Comparison of ENCODE assay signal across 20 cellular contexts in genomic region chr6:70599187-70599586, GRCh38. TPM values are rescaled to one million over a fixed set of nuclear protein-coding genes. Genes with fewer than 3 reads are reported as not detected.
DNase-seq lines count a peak whose midpoint lies in the region; ATAC-seq and TF ChIP-seq lines count a peak whose summit lies in the region.
"Had no signal": no experiment of that assay in that cellular context is flagged by ENCODE, and none has a peak within 500 bp of the region (broad histone marks: within the 10 kb centered on the region; RNA-seq: fewer than 3 reads in every experiment).

No MANE protein-coding gene starts in this region.

- no peaks in the 10 kb centered on the region for H3K27me3 ChIP-seq in CD8-positive, alpha-beta T cell (ENCODE audit: insufficient read depth, low read length)
- no peaks in the 10 kb centered on the region for H3K27me3 ChIP-seq in effector memory CD4-positive, alpha-beta T cell (replicated peaks; ENCODE audit: control insufficient read depth, insufficient read depth, low read length, poor library complexity, severe bottlenecking)
- no peaks in the 10 kb centered on the region for H3K27me3 ChIP-seq in ascending aorta
- H3K27me3 ChIP-seq: BLaER1 treated with 17β-estradiol and CSF1 and Interleukin-3, amounts not matched to agents 10 nM and 100 nM; cardiac muscle cell; neutrophil; stomach had no signal

- peaks cover 18% of the 10 kb centered on the region for H3K4me1 Mint-ChIP-seq in activated CD4-positive, alpha-beta T cell treated with anti-CD3 and anti-CD28 coated beads, Interleukin-2, amount 10 ng/mL, durations not matched to agents 7 days and 5 days
- H3K4me1 Mint-ChIP-seq in CD8-positive, alpha-beta T cell (ENCODE audit: low read depth), result peaks cover 4% of the 10 kb centered on the region
- H3K4me1 Mint-ChIP-seq in activated CD4-positive, alpha-beta memory T cell treated with anti-CD3 and anti-CD28 coated beads for 36 hours (ENCODE audit: low read depth), result no peaks in the 10 kb centered on the region
- peaks cover 0 to 8% (median 3%) of the 10 kb centered on the region in 4 donors for H3K4me1 Mint-ChIP-seq in naive thymus-derived CD8-positive, alpha-beta T cell

- H3K27ac Mint-ChIP-seq in activated CD4-positive, alpha-beta T cell treated with anti-CD3 and anti-CD28 coated beads, Interleukin-2, amount 10 ng/mL, durations not matched to agents 7 days and 5 days, result peak overlapping the region; percentile 27
- H3K27ac Mint-ChIP-seq in CD8-positive, alpha-beta T cell, result no peak overlapping the region
- H3K27ac Mint-ChIP-seq in activated CD4-positive, alpha-beta memory T cell treated with anti-CD3 and anti-CD28 coated beads for 36 hours, result no peak overlapping the region
- H3K27ac Mint-ChIP-seq in naive thymus-derived CD8-positive, alpha-beta T cell, result peak overlapping the region in 1 of 10 donors; percentile 3
- H3K27ac Mint-ChIP-seq: dendritic cell treated with granulocyte-macrophage colony-stimulating factor and Interleukin-4, amounts not matched to agents 40 ng/mL and 50 ng/mL, for 4 days; type B pancreatic cell had no signal

- DNase-seq in activated CD4-positive, alpha-beta T cell treated with anti-CD3 and anti-CD28 coated beads, Interleukin-2, amount 10 ng/mL, durations not matched to agents 7 days and 5 days, result peak; percentile 67
- DNase-seq in activated CD4-positive, alpha-beta T cell treated with anti-CD3 and anti-CD28 coated beads, Interleukin-2, amount 50 U/mL, for 1 hour, result no peak
- DNase-seq in CD8-positive, alpha-beta T cell, result peak in 2 of 7 experiments; percentile 3 to 12
- peak; percentile 11 for DNase-seq in activated CD4-positive, alpha-beta memory T cell treated with anti-CD3 and anti-CD28 coated beads for 36 hours
- DNase-seq in naive thymus-derived CD8-positive, alpha-beta T cell, result peak in 1 of 10 donors; percentile 9
- no peak for DNase-seq in effector memory CD4-positive, alpha-beta T cell
- DNase-seq in substantia nigra (lab: John Stamatoyannopoulos, UW) (no peak), ascending aorta (ENCODE audit: low spot score in 2 of 2) (no peak)
- DNase-seq: amniotic stem cell, glutamatergic neuron, NCI-H1417 treated with DMSO at 0.1 percent for 48 hours, NCI-H446, stomach had no signal

- H3K9me3 Mint-ChIP-seq in activated CD4-positive, alpha-beta T cell treated with anti-CD3 and anti-CD28 coated beads, Interleukin-2, amount 10 ng/mL, durations not matched to agents 7 days and 5 days, result peaks cover 10% of the 10 kb centered on the region
- no peaks in the 10 kb centered on the region for H3K9me3 Mint-ChIP-seq in CD8-positive, alpha-beta T cell
- H3K9me3 Mint-ChIP-seq in activated CD4-positive, alpha-beta memory T cell treated with anti-CD3 and anti-CD28 coated beads for 36 hours, result peaks cover 2% of the 10 kb centered on the region
- peaks cover 0 to 9% (median 2%) of the 10 kb centered on the region in 9 donors for H3K9me3 Mint-ChIP-seq in naive thymus-derived CD8-positive, alpha-beta T cell

- H3K36me3 Mint-ChIP-seq in activated CD4-positive, alpha-beta T cell treated with anti-CD3 and anti-CD28 coated beads, Interleukin-2, amount 10 ng/mL, durations not matched to agents 7 days and 5 days (ENCODE audit: low read depth), result peaks cover 10% of the 10 kb centered on the region
- H3K36me3 Mint-ChIP-seq in CD8-positive, alpha-beta T cell, result peaks cover 3% of the 10 kb centered on the region
- H3K36me3 Mint-ChIP-seq in activated CD4-positive, alpha-beta memory T cell treated with anti-CD3 and anti-CD28 coated beads for 36 hours, result peaks cover 2% of the 10 kb centered on the region
- H3K36me3 Mint-ChIP-seq in naive thymus-derived CD8-positive, alpha-beta T cell, result peaks cover 0 to 10% (median 6%) of the 10 kb centered on the region in 3 donors
- H3K36me3 Mint-ChIP-seq: type B pancreatic cell had no signal

- ATAC-seq in CD8-positive, alpha-beta T cell, result peak; percentile 46
- ATAC-seq in naive thymus-derived CD8-positive, alpha-beta T cell, result peak; percentile 25 to 57
- ATAC-seq: Right ventricle myocardium inferior had no signal

- H3K9me3 ChIP-seq in CD8-positive, alpha-beta T cell (ENCODE audit: low read length), result no peaks in the 10 kb centered on the region
- no peaks in the 10 kb centered on the region for H3K9me3 ChIP-seq in effector memory CD4-positive, alpha-beta T cell (ENCODE audit: control insufficient read depth, low read length)
- no peaks in the 10 kb centered on the region for H3K9me3 ChIP-seq in ascending aorta
- H3K9me3 ChIP-seq: neutrophil had no signal

- intact Hi-C loops in CD8-positive, alpha-beta T cell (cut with DNase I, micrococcal nuclease), result no loop called here
- intact Hi-C loops in activated CD4-positive, alpha-beta memory T cell treated with anti-CD3 and anti-CD28 coated beads for 36 hours (cut with micrococcal nuclease), result no loop called here
- intact Hi-C loops in ascending aorta (cut with DNase I), result no loop called here

- CTCF ChIA-PET in activated CD4-positive, alpha-beta T cell treated with anti-CD3 and anti-CD28 coated beads, Interleukin-2, amount 10 ng/mL, durations not matched to agents 7 days and 5 days (lab: Charles Lee), result interaction anchor here (1.2 to 2.0 kb wide), 2 partner anchors 10 to 33 kb away, joined by 3 to 4 read pairs; partner anchors contain the start of gene SDHAF4
- CTCF ChIA-PET in CD8-positive, alpha-beta T cell (lab: Charles Lee), result no interaction called here
- CTCF ChIA-PET in activated CD4-positive, alpha-beta memory T cell treated with anti-CD3 and anti-CD28 coated beads for 36 hours (lab: Charles Lee), result no interaction called here

- no peaks in the 10 kb centered on the region for H3K4me1 ChIP-seq in CD8-positive, alpha-beta T cell (ENCODE audit: insufficient read depth, low read length)
- no peaks in the 10 kb centered on the region for H3K4me1 ChIP-seq in effector memory CD4-positive, alpha-beta T cell (ENCODE audit: control insufficient read depth, insufficient read depth, low read length, poor library complexity, severe bottlenecking)
- H3K4me1 ChIP-seq in ascending aorta, result no peaks in the 10 kb centered on the region
- H3K4me1 ChIP-seq: BLaER1 treated with 17β-estradiol and CSF1 and Interleukin-3, amounts not matched to agents 10 nM and 100 nM; stomach had no signal

- no peak overlapping the region for H3K27ac ChIP-seq in CD8-positive, alpha-beta T cell (ENCODE audit: low read depth, low read length)
- no peak overlapping the region for H3K27ac ChIP-seq in effector memory CD4-positive, alpha-beta T cell (ENCODE audit: insufficient read depth, low read length, poor library complexity, severe bottlenecking)
- H3K27ac ChIP-seq in substantia nigra (ENCODE audit: low read depth, low read length, poor library complexity, severe bottlenecking), result no peak overlapping the region
- no peak overlapping the region for H3K27ac ChIP-seq in ascending aorta
- H3K27ac ChIP-seq: BLaER1 treated with 17β-estradiol and CSF1 and Interleukin-3, amounts not matched to agents 10 nM and 100 nM; cardiac muscle cell; HL-60; neutrophil; stomach had no signal

- no peak for TF ChIP-seq CTCF in CD8-positive, alpha-beta T cell (IDR thresholded peaks at IDR 0.05)
- TF ChIP-seq CTCF in ascending aorta (IDR thresholded peaks at IDR 0.05), result no peak

- no peaks in the 10 kb centered on the region for H3K36me3 ChIP-seq in CD8-positive, alpha-beta T cell (ENCODE audit: insufficient read depth, low read length)
- H3K36me3 ChIP-seq in effector memory CD4-positive, alpha-beta T cell (ENCODE audit: control insufficient read depth, insufficient read depth, low read length), result no peaks in the 10 kb centered on the region
- H3K36me3 ChIP-seq in ascending aorta, result no peaks in the 10 kb centered on the region
- H3K36me3 ChIP-seq: cardiac muscle cell, neutrophil had no signal

- POLR2A ChIA-PET in activated CD4-positive, alpha-beta T cell treated with anti-CD3 and anti-CD28 coated beads, Interleukin-2, amount 10 ng/mL, durations not matched to agents 7 days and 5 days (lab: Charles Lee), result no interaction called here
- POLR2A ChIA-PET in CD8-positive, alpha-beta T cell (lab: Charles Lee), result no interaction called here
- POLR2A ChIA-PET in activated CD4-positive, alpha-beta memory T cell treated with anti-CD3 and anti-CD28 coated beads for 36 hours (lab: Charles Lee), result interaction anchor here (0.6 kb wide), 1 partner anchor 41 kb away, joined by 4 read pairs; no protein-coding TSS in a partner anchor
- POLR2A ChIA-PET in naive thymus-derived CD8-positive, alpha-beta T cell (lab: Charles Lee), result interaction anchor here (0.7 kb wide), 1 partner anchor 255 kb away, joined by 6 read pairs; no protein-coding TSS in a partner anchor

- H3K27me3 Mint-ChIP-seq in activated CD4-positive, alpha-beta T cell treated with anti-CD3 and anti-CD28 coated beads, Interleukin-2, amount 10 ng/mL, durations not matched to agents 7 days and 5 days, result no peaks in the 10 kb centered on the region
- H3K27me3 Mint-ChIP-seq in CD8-positive, alpha-beta T cell (ENCODE audit: low read depth), result no peaks in the 10 kb centered on the region
- no peaks in the 10 kb centered on the region for H3K27me3 Mint-ChIP-seq in activated CD4-positive, alpha-beta memory T cell treated with anti-CD3 and anti-CD28 coated beads for 36 hours
- H3K27me3 Mint-ChIP-seq in naive thymus-derived CD8-positive, alpha-beta T cell, result no peaks in the 10 kb centered on the region
- H3K27me3 Mint-ChIP-seq: dendritic cell treated with granulocyte-macrophage colony-stimulating factor and Interleukin-4, amounts not matched to agents 40 ng/mL and 50 ng/mL, for 4 days; type B pancreatic cell had no signal

- H3K4me3 ChIP-seq in CD8-positive, alpha-beta T cell (ENCODE audit: low read depth, low read length), result no peak overlapping the region
- H3K4me3 ChIP-seq in effector memory CD4-positive, alpha-beta T cell (ENCODE audit: insufficient read depth, low read depth, low read length, poor library complexity, severe bottlenecking), result no peak overlapping the region
- no peak overlapping the region for H3K4me3 ChIP-seq in ascending aorta
- H3K4me3 ChIP-seq: BLaER1 treated with 17β-estradiol and CSF1 and Interleukin-3, amounts not matched to agents 10 nM and 100 nM; cardiac muscle cell; stomach had no signal

- H3K4me3 Mint-ChIP-seq in activated CD4-positive, alpha-beta T cell treated with anti-CD3 and anti-CD28 coated beads, Interleukin-2, amount 10 ng/mL, durations not matched to agents 7 days and 5 days, result no peak overlapping the region
- no peak overlapping the region for H3K4me3 Mint-ChIP-seq in CD8-positive, alpha-beta T cell
- H3K4me3 Mint-ChIP-seq in activated CD4-positive, alpha-beta memory T cell treated with anti-CD3 and anti-CD28 coated beads for 36 hours, result no peak overlapping the region
- no peak overlapping the region for H3K4me3 Mint-ChIP-seq in naive thymus-derived CD8-positive, alpha-beta T cell
- H3K4me3 Mint-ChIP-seq: dendritic cell treated with granulocyte-macrophage colony-stimulating factor and Interleukin-4, amounts not matched to agents 40 ng/mL and 50 ng/mL, for 4 days; type B pancreatic cell had no signal

RNA-seq across cellular contexts. Expression of gene SDHAF4, which starts 32.5 kb away (rescaled TPM):
- total RNA-seq in activated CD4-positive, alpha-beta T cell treated with anti-CD3 and anti-CD28 coated beads, Interleukin-2, amount 10 ng/mL, durations not matched to agents 7 days and 5 days, result 10 to 100 TPM; 10.5 to 11.1 TPM
- total RNA-seq in CD8-positive, alpha-beta T cell, result 1 to 10 TPM; 1.4 to 1.7 TPM
- total RNA-seq in activated CD4-positive, alpha-beta memory T cell treated with anti-CD3 and anti-CD28 coated beads for 36 hours, result 10 to 100 TPM; 13.3 to 13.9 TPM
- 10 to 100 TPM; 15.2 to 15.7 TPM for total RNA-seq in naive thymus-derived CD8-positive, alpha-beta T cell
- 1 to 10 TPM; 6.1 to 8.7 (median 7.2) TPM for polyA plus RNA-seq in naive thymus-derived CD8-positive, alpha-beta T cell
- total RNA-seq in ascending aorta, result 3.5 TPM

Comparison
In these comparisons a context has a peak if more than half of its experiments do, and no peak if none do; other contexts are left out.
1. DNase-seq: peak in activated CD4-positive, alpha-beta T cell treated with anti-CD3 and anti-CD28 coated beads, Interleukin-2, amount 10 ng/mL, durations not matched to agents 7 days and 5 days (single experiment) and activated CD4-positive, alpha-beta memory T cell treated with anti-CD3 and anti-CD28 coated beads for 36 hours (single experiment); none in activated CD4-positive, alpha-beta T cell treated with anti-CD3 and anti-CD28 coated beads, Interleukin-2, amount 50 U/mL, for 1 hour (single experiment), effector memory CD4-positive, alpha-beta T cell (0 of 3), substantia nigra (0 of 49) and ascending aorta (0 of 2).
2. POLR2A ChIA-PET loops: an anchor here in activated CD4-positive, alpha-beta memory T cell treated with anti-CD3 and anti-CD28 coated beads for 36 hours (0.6 kb wide) and naive thymus-derived CD8-positive, alpha-beta T cell (0.7 kb wide); none called in activated CD4-positive, alpha-beta T cell treated with anti-CD3 and anti-CD28 coated beads, Interleukin-2, amount 10 ng/mL, durations not matched to agents 7 days and 5 days and CD8-positive, alpha-beta T cell.